ENCODE assay signal across 18 cellular contexts in genomic region chr4:76639292-76639691, GRCh38.
DNase-seq lines count a peak whose midpoint lies in the region; ATAC-seq, FAIRE-seq and TF ChIP-seq lines count a peak whose summit lies in the region.
"Had no signal": no experiment of that assay in that cellular context is flagged by ENCODE, and none has a peak within 500 bp of the region (broad histone marks: within the 10 kb centered on the region; RNA-seq: fewer than 3 reads in every experiment).

No MANE protein-coding gene starts in this region.

- ATAC-seq in sciatic nerve = no peak

- H3K27me3 ChIP-seq in GM23248 (replicated peaks; ENCODE audit: insufficient read depth) = no peaks in the 10 kb centered on the region
- no peaks in the 10 kb centered on the region for H3K27me3 ChIP-seq in bronchial epithelial cell (ENCODE audit: control insufficient read depth, insufficient read depth, low read length)
- H3K27me3 ChIP-seq: BLaER1 had no signal

- intact Hi-C loops in Calu3 (cut with micrococcal nuclease; ENCODE audit: unreplicated experiment) = no loop called here
- intact Hi-C loops in sciatic nerve (cut with DNase I) = no loop called here

- in situ Hi-C loops in GM23248 (cut with MboI) = no loop called here

- H3K27me3 Mint-ChIP-seq in nephron progenitor cell (ENCODE audit: low read depth, poor library complexity) = peaks cover 3% of the 10 kb centered on the region
- H3K27me3 Mint-ChIP-seq in Calu3 (ENCODE audit: unreplicated experiment) = no peaks in the 10 kb centered on the region

- 61% methylated on average over 4 of the region's 4 CpGs for WGBS in GM23248 (ENCODE audit: low coverage in 1 of 2, low lambda C conversion rate in 2 of 2, missing lambda C conversion rate in 2 of 2), 2 experiments

- H3K27ac Mint-ChIP-seq in nephron progenitor cell (no peak overlapping the region), Calu3 (ENCODE audit: unreplicated experiment) (no peak overlapping the region)
- H3K27ac Mint-ChIP-seq: activated CD4-positive, alpha-beta memory T cell treated with anti-CD3 and anti-CD28 coated beads for 36 hours had no signal

- no peak for TF ChIP-seq CTCF in bronchial epithelial cell (IDR thresholded peaks at IDR 0.05; ENCODE audit: insufficient read depth, low read length, severe bottlenecking)
- TF ChIP-seq CTCF in nephron progenitor cell (IDR thresholded peaks at IDR 0.05) = no peak
- TF ChIP-seq CTCF in Calu3 (IDR thresholded peaks at IDR 0.05; ENCODE audit: unreplicated experiment) = no peak

- no peaks in the 10 kb centered on the region for H3K9me3 Mint-ChIP-seq in nephron progenitor cell
- H3K9me3 Mint-ChIP-seq in Calu3 (ENCODE audit: low read depth, unreplicated experiment) = no peaks in the 10 kb centered on the region
- H3K9me3 Mint-ChIP-seq: activated CD4-positive, alpha-beta memory T cell treated with anti-CD3 and anti-CD28 coated beads for 36 hours had no signal

- H3K4me3 Mint-ChIP-seq in nephron progenitor cell (peak overlapping the region; percentile 11), Calu3 (ENCODE audit: low read depth, unreplicated experiment) (no peak overlapping the region)
- H3K4me3 Mint-ChIP-seq: activated CD4-positive, alpha-beta memory T cell treated with anti-CD3 and anti-CD28 coated beads for 36 hours had no signal

- H3K4me3 ChIP-seq in GM23248 = no peak overlapping the region
- no peak overlapping the region for H3K4me3 ChIP-seq in bronchial epithelial cell (ENCODE audit: low read depth, low read length)
- H3K4me3 ChIP-seq: BLaER1, dorsolateral prefrontal cortex had no signal

- FAIRE-seq in bronchial epithelial cell (lab: Jason Lieb, UNC) = no peak
- FAIRE-seq: astrocyte, kidney had no signal

- no peaks in the 10 kb centered on the region for H3K9me2 ChIP-seq in GM23248 (ENCODE audit: insufficient read depth)

- H3K9me3 ChIP-seq in GM23248 (ENCODE audit: low read depth) = no peaks in the 10 kb centered on the region

- H3K27ac ChIP-seq in GM23248 = 0 out of 2 replicates have a peak overlapping the region, but pooled peaks have one; percentile 8
- H3K27ac ChIP-seq: BLaER1 had no signal

- H4K20me1 ChIP-seq in GM23248 (ENCODE audit: insufficient read depth) = no peaks in the 10 kb centered on the region
- H4K20me1 ChIP-seq: BLaER1 had no signal

- H3F3A ChIP-seq in GM23248 (ENCODE audit: insufficient read depth) = peaks cover 51% of the 10 kb centered on the region

- H3K4me2 ChIP-seq in GM23248 (ENCODE audit: unreplicated experiment) = no peak overlapping the region
- H3K4me2 ChIP-seq: BLaER1 had no signal

- H3K4me1 ChIP-seq in GM23248 (ENCODE audit: insufficient read depth) = peaks cover 58% of the 10 kb centered on the region

- no peak overlapping the region for H2AFZ ChIP-seq in GM23248

- H3K36me3 ChIP-seq in GM23248 (ENCODE audit: low read depth) (no peaks in the 10 kb centered on the region), bronchial epithelial cell (ENCODE audit: control insufficient read depth, insufficient read depth, low read length) (no peaks in the 10 kb centered on the region)
- H3K36me3 ChIP-seq: BLaER1 had no signal

- CTCF ChIA-PET in Calu3 (lab: Charles Lee) = interaction anchor here (0.6 kb wide), 1 partner anchor 516 kb away, joined by 11 read pairs; no protein-coding TSS in a partner anchor

- H3K79me2 ChIP-seq in GM23248 (ENCODE audit: insufficient read depth) = no peaks in the 10 kb centered on the region

- peaks cover 22% of the 10 kb centered on the region for H3K4me1 Mint-ChIP-seq in nephron progenitor cell
- peaks cover 32% of the 10 kb centered on the region for H3K4me1 Mint-ChIP-seq in Calu3 (ENCODE audit: low read depth, unreplicated experiment)

- peaks cover 56% of the 10 kb centered on the region for H3K36me3 Mint-ChIP-seq in nephron progenitor cell (ENCODE audit: low read depth)
- H3K36me3 Mint-ChIP-seq in Calu3 (ENCODE audit: insufficient read depth, unreplicated experiment) = peaks cover 30% of the 10 kb centered on the region
- H3K36me3 Mint-ChIP-seq: activated CD4-positive, alpha-beta memory T cell treated with anti-CD3 and anti-CD28 coated beads for 36 hours had no signal

- BruUV-seq in Calu3 (replicated peaks; lab: Mats Ljungman, UMichigan) = no TSS peak

- H3K9ac ChIP-seq in GM23248 = no peak overlapping the region
- H3K9ac ChIP-seq: BLaER1 had no signal

- peak; percentile 70 for DNase-seq in GM23248
- DNase-seq in NCI-H510A treated with DMSO at 0.1 percent for 48 hours (lab: John Stamatoyannopoulos, UW) = peak; percentile 70
- peak; percentile 92 for DNase-seq in bronchial epithelial cell (ENCODE audit: low read depth)
- DNase-seq in nephron progenitor cell = no peak
- DNase-seq in Calu3 = no peak
- no peak for DNase-seq in sciatic nerve (ENCODE audit: low spot score)
- DNase-seq in COLO668 (lab: John Stamatoyannopoulos, UW; ENCODE audit: unreplicated experiment) = no peak
- no peak for DNase-seq in stimulated activated CD4-positive, alpha-beta T cell treated with anti-CD3 and anti-CD28 coated beads, Interleukin-2, amount 100 ng/mL, for 48 hours
- DNase-seq: activated CD4-positive, alpha-beta memory T cell treated with anti-CD3 and anti-CD28 coated beads for 36 hours; dorsolateral prefrontal cortex; kidney; NCI-H1092 treated with DMSO at 0.1 percent for 48 hours; NCI-H524 treated with DMSO at 0.1 percent for 48 hours; retina; stimulated activated CD4-positive, alpha-beta T cell treated with anti-CD3 and anti-CD28 coated beads, Interleukin-1b, Interleukin-23, amount 100 ng/mL, for 48 hours; T1000 had no signal

Comparison
In these comparisons a context has a peak if more than half of its experiments do, and no peak if none do; other contexts are left out.
1. DNase-seq: peak in GM23248 (single experiment), NCI-H510A treated with DMSO at 0.1 percent for 48 hours (single experiment) and bronchial epithelial cell (single experiment); none in nephron progenitor cell (single experiment), Calu3 (single experiment), sciatic nerve (single experiment), COLO668 (single experiment) and stimulated activated CD4-positive, alpha-beta T cell treated with anti-CD3 and anti-CD28 coated beads, Interleukin-2, amount 100 ng/mL, for 48 hours (0 of 2).